2 cellular contexts compared by ENCODE assay signal in the genomic region with DNA sequence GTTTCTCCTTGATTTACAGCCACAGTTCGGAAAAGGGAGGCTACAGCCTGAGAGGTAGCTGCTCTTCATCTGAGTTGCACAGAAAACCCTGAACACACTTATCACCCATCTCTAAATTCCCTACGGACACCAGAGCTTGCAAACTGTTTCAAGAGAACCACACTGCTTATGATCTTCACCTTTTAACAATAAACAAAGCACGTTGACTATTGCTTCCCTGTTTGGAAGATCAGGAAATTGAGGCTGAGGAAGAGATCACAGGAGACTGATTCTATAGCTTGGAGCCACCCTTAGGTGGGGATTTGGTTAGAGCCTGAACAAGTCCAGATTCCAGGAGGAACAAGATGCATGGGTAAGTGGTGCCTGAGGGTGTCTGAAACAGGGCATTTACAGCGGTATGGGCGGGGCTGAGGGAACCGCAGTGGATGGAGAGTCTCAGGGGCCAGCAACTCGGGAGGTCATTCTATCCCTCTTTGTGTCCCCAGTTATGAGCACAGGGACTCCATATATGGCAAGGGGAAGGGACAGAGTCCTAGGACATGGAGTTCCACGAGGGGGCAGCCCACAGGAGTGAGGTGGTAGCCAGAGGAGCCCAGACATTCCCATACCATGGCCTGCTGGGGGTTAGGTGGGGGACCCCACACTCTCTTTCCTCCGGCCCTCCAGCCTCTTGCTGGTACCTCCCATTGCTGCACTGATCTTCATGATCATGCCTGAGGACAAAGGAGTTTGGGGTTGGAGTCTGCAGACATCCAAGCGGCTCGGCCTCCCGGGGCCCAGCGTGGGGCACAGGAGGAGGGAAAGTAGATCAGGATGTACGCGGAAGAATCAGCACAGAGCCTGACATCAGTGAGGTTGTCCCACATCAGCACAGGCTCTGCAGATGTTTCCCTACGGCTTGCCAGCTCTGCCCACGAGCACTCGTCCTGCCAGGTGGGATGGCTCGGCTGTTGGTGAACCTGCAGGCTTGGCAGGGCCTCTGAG.
TF ChIP-seq lines count a peak whose summit lies in the region.

No MANE protein-coding gene starts in this region.

TF ChIP-seq in SK-N-SH, 30 proteins besides CTCF, POLR2A, EP300 and RAD21 (continued from another document):
- TF ChIP-seq RFX5 (IDR thresholded peaks at IDR 0.05; ENCODE audit: low read length) (no peak), GATA2 (CRISPR knock-in tag; IDR thresholded peaks at IDR 0.05) (no peak)
- TF ChIP-seq, protein P1, sequence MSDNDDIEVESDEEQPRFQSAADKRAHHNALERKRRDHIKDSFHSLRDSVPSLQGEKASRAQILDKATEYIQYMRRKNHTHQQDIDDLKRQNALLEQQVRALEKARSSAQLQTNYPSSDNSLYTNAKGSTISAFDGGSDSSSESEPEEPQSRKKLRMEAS (IDR thresholded peaks at IDR 0.05; ENCODE audit: low read depth), result no peak

TF ChIP-seq in SK-N-SH treated with all-trans-retinoic acid at 6 μM for 48 hours, 23 proteins besides CTCF, POLR2A, EP300 and RAD21 (continued from another document):
- TF ChIP-seq, protein P2, sequence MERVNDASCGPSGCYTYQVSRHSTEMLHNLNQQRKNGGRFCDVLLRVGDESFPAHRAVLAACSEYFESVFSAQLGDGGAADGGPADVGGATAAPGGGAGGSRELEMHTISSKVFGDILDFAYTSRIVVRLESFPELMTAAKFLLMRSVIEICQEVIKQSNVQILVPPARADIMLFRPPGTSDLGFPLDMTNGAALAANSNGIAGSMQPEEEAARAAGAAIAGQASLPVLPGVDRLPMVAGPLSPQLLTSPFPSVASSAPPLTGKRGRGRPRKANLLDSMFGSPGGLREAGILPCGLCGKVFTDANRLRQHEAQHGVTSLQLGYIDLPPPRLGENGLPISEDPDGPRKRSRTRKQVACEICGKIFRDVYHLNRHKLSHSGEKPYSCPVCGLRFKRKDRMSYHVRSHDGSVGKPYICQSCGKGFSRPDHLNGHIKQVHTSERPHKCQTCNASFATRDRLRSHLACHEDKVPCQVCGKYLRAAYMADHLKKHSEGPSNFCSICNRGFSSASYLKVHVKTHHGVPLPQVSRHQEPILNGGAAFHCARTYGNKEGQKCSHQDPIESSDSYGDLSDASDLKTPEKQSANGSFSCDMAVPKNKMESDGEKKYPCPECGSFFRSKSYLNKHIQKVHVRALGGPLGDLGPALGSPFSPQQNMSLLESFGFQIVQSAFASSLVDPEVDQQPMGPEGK (CRISPR knock-in tag; IDR thresholded peaks at IDR 0.05; ENCODE audit: borderline replicate concordance), result no peak
- no peak for TF ChIP-seq ISL1 (CRISPR knock-in tag; IDR thresholded peaks at IDR 0.05)
- TF ChIP-seq GLIS3 (CRISPR knock-in tag; IDR thresholded peaks at IDR 0.05), result no peak
- TF ChIP-seq TOX (CRISPR knock-in tag; IDR thresholded peaks at IDR 0.05; ENCODE audit: borderline replicate concordance), result no peak
- no peak for TF ChIP-seq BACH2 (CRISPR knock-in tag; IDR thresholded peaks at IDR 0.05; ENCODE audit: borderline replicate concordance)
- no peak for TF ChIP-seq ZC3H10 (CRISPR knock-in tag; IDR thresholded peaks at IDR 0.05)
- TF ChIP-seq ESRRG (CRISPR knock-in tag; IDR thresholded peaks at IDR 0.05), result no peak
- no peak for TF ChIP-seq CSDC2 (CRISPR knock-in tag; IDR thresholded peaks at IDR 0.05)
- no peak for TF ChIP-seq ZNF70 (CRISPR knock-in tag; IDR thresholded peaks at IDR 0.05)
- TF ChIP-seq RARB (CRISPR knock-in tag; IDR thresholded peaks at IDR 0.05), result no peak
- TF ChIP-seq, protein P3, sequence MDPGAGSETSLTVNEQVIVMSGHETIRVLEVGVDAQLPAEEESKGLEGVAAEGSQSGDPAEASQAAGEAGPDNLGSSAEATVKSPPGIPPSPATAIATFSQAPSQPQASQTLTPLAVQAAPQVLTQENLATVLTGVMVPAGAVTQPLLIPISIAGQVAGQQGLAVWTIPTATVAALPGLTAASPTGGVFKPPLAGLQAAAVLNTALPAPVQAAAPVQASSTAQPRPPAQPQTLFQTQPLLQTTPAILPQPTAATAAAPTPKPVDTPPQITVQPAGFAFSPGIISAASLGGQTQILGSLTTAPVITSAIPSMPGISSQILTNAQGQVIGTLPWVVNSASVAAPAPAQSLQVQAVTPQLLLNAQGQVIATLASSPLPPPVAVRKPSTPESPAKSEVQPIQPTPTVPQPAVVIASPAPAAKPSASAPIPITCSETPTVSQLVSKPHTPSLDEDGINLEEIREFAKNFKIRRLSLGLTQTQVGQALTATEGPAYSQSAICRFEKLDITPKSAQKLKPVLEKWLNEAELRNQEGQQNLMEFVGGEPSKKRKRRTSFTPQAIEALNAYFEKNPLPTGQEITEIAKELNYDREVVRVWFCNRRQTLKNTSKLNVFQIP (CRISPR knock-in tag; IDR thresholded peaks at IDR 0.05; ENCODE audit: borderline replicate concordance, low read depth), result no peak
- TF ChIP-seq, protein P4, sequence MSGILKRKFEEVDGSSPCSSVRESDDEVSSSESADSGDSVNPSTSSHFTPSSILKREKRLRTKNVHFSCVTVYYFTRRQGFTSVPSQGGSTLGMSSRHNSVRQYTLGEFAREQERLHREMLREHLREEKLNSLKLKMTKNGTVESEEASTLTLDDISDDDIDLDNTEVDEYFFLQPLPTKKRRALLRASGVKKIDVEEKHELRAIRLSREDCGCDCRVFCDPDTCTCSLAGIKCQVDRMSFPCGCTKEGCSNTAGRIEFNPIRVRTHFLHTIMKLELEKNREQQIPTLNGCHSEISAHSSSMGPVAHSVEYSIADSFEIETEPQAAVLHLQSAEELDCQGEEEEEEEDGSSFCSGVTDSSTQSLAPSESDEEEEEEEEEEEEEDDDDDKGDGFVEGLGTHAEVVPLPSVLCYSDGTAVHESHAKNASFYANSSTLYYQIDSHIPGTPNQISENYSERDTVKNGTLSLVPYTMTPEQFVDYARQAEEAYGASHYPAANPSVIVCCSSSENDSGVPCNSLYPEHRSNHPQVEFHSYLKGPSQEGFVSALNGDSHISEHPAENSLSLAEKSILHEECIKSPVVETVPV (CRISPR knock-in tag; IDR thresholded peaks at IDR 0.05), result no peak
- no peak for TF ChIP-seq ZFP3 (CRISPR knock-in tag; IDR thresholded peaks at IDR 0.05)
TF ChIP-seq in SK-N-SH treated with all-trans-retinoic acid at 6 μM for 48 hours: peak in this region for 0.
